Comparison of ENCODE assay signal across 18 cellular contexts in genomic region chr5:35213608-35214007, GRCh38. TPM values are rescaled to one million over a fixed set of nuclear protein-coding genes. Genes with fewer than 3 reads are reported as not detected.
A peak's percentile ranks its signal among the peaks of the same experiment; 100 is the strongest.
DNase-seq lines count a peak whose midpoint lies in the region; ATAC-seq and TF ChIP-seq lines count a peak whose summit lies in the region.
"Had no signal": no experiment of that assay in that cellular context is flagged by ENCODE, and none has a peak within 500 bp of the region (broad histone marks: within the 10 kb centered on the region; RNA-seq: fewer than 3 reads in every experiment).

No MANE protein-coding gene starts in this region.

- no peaks in the 10 kb centered on the region for H3K9me3 Mint-ChIP-seq in HFFc6
- no peaks in the 10 kb centered on the region for H3K9me3 Mint-ChIP-seq in MCF 10A (ENCODE audit: unreplicated experiment)

- TF ChIP-seq CTCF in GM06990 (IDR thresholded peaks at IDR 0.05; ENCODE audit: insufficient read depth, low read length, poor library complexity, severe bottlenecking) (peak; percentile 2), HFFc6 (IDR thresholded peaks at IDR 0.05) (peak; percentile 20; the same call in 1 of the 2 replicates), MCF 10A (IDR thresholded peaks at IDR 0.05; ENCODE audit: unreplicated experiment) (no peak), parathyroid adenoma (IDR thresholded peaks at IDR 0.05) (peak; percentile 28), omental fat pad (IDR thresholded peaks at IDR 0.05) (no peak)

- H3K4me1 Mint-ChIP-seq in HFFc6 (ENCODE audit: low read depth) (no peaks in the 10 kb centered on the region), MCF 10A (ENCODE audit: insufficient read depth, unreplicated experiment) (no peaks in the 10 kb centered on the region)

- H3K27ac ChIP-seq in parathyroid adenoma (peak overlapping the region; percentile 84), mesenchymal stem cell (ENCODE audit: low read length, poor library complexity, severe bottlenecking) (no peak overlapping the region)
- H3K27ac ChIP-seq: BLaER1, left ventricle myocardium inferior, Peyer's patch, thoracic aorta had no signal

- H3K9ac ChIP-seq in parathyroid adenoma (no peak overlapping the region), mesenchymal stem cell (ENCODE audit: low read length) (no peak overlapping the region)
- H3K9ac ChIP-seq: BLaER1 had no signal

- CTCF ChIA-PET in MCF 10A (lab: Yijun Ruan, JAX), result interaction anchor here (0.6 to 1.9 kb wide), 7 partner anchors 11 to 712 kb away, joined by 3 to 6 read pairs (median 4); partner anchors contain the start of gene PRLR

- H2BK15ac ChIP-seq in mesenchymal stem cell (ENCODE audit: low read depth, poor library complexity, severe bottlenecking), result no peak overlapping the region

- no peaks in the 10 kb centered on the region for H3K79me1 ChIP-seq in mesenchymal stem cell (replicated peaks; ENCODE audit: low read length, poor library complexity, severe bottlenecking)

- no peaks in the 10 kb centered on the region for H3K36me3 ChIP-seq in GM06990 (ENCODE audit: control insufficient read depth, insufficient read depth, low read length)
- no peaks in the 10 kb centered on the region for H3K36me3 ChIP-seq in parathyroid adenoma (ENCODE audit: control insufficient read depth, insufficient read depth, low read length)
- no peaks in the 10 kb centered on the region for H3K36me3 ChIP-seq in mesenchymal stem cell (ENCODE audit: control insufficient read depth in 1 of 2, insufficient read depth in 2 of 2, low read depth in 1 of 2, low read length in 2 of 2)
- H3K36me3 ChIP-seq: BLaER1, left ventricle myocardium inferior, MG63, Peyer's patch, thoracic aorta had no signal

- H4K91ac ChIP-seq in mesenchymal stem cell (ENCODE audit: low read length), result no peak overlapping the region

- no peaks in the 10 kb centered on the region for H3K9me3 ChIP-seq in parathyroid adenoma (ENCODE audit: control insufficient read depth, low read length)
- H3K9me3 ChIP-seq in mesenchymal stem cell (ENCODE audit: control insufficient read depth, low read length), result no peaks in the 10 kb centered on the region
- H3K9me3 ChIP-seq: BLaER1, left ventricle myocardium inferior, MG63, Peyer's patch, thoracic aorta had no signal

- BruUV-seq in MCF 10A (replicated peaks; lab: Mats Ljungman, UMichigan), result no TSS peak

- no peak for ATAC-seq in omental fat pad (ENCODE audit: low FRiP score)
- ATAC-seq: activated CD8-positive, alpha-beta memory T cell treated with anti-CD3 and anti-CD28 coated beads, Interleukin-2, amount 10 ng/mL, durations not matched to agents 7 days and 5 days had no signal

- H3K4me3 ChIP-seq in GM06990 (replicated peaks; ENCODE audit: low read depth, low read length) (no peak overlapping the region), parathyroid adenoma (ENCODE audit: low read depth, low read length) (peak overlapping the region; percentile 10), mesenchymal stem cell (ENCODE audit: insufficient read depth in 1 of 2, low read depth in 1 of 2, low read length in 2 of 2) (no peak overlapping the region)
- H3K4me3 ChIP-seq: BLaER1, left ventricle myocardium inferior, MG63, Peyer's patch, thoracic aorta had no signal

- H3K4me2 ChIP-seq in parathyroid adenoma (ENCODE audit: low read length) (peak overlapping the region; percentile 43), mesenchymal stem cell (ENCODE audit: low read length, poor library complexity, severe bottlenecking) (no peak overlapping the region)
- H3K4me2 ChIP-seq: BLaER1 had no signal

- peaks cover 43% of the 10 kb centered on the region for H3K79me2 ChIP-seq in parathyroid adenoma

- H2BK120ac ChIP-seq in mesenchymal stem cell (ENCODE audit: low read depth, low read length), result no peak overlapping the region

- H3K27me3 ChIP-seq in GM06990 (replicated peaks; ENCODE audit: control insufficient read depth, insufficient read depth, low read length), result no peaks in the 10 kb centered on the region
- H3K27me3 ChIP-seq in parathyroid adenoma (ENCODE audit: control insufficient read depth, insufficient read depth, low read length), result no peaks in the 10 kb centered on the region
- H3K27me3 ChIP-seq in mesenchymal stem cell (ENCODE audit: control insufficient read depth in 1 of 2, insufficient read depth in 1 of 2, low read length in 2 of 2), result peaks cover 0 to 3% of the 10 kb centered on the region in 2 experiments
- H3K27me3 ChIP-seq: BLaER1, Peyer's patch had no signal

- WGBS in mesenchymal stem cell, result 84% methylated on average over 3 of the region's 3 CpGs

- no peak overlapping the region for H4K8ac ChIP-seq in mesenchymal stem cell (ENCODE audit: low read length)

- H3K36me3 Mint-ChIP-seq in HFFc6 (ENCODE audit: low read depth), result no peaks in the 10 kb centered on the region
- no peaks in the 10 kb centered on the region for H3K36me3 Mint-ChIP-seq in MCF 10A (ENCODE audit: insufficient read depth, unreplicated experiment)
- H3K36me3 Mint-ChIP-seq: activated CD8-positive, alpha-beta memory T cell treated with anti-CD3 and anti-CD28 coated beads, Interleukin-2, amount 10 ng/mL, durations not matched to agents 7 days and 5 days had no signal

- POLR2A ChIA-PET in MCF 10A (lab: Yijun Ruan, JAX), result interaction anchor here (0.6 kb wide), 1 partner anchor 294 kb away, joined by 3 read pairs; no protein-coding TSS in a partner anchor

- no peak overlapping the region for H2BK5ac ChIP-seq in mesenchymal stem cell (ENCODE audit: low read depth, low read length, poor library complexity, severe bottlenecking)

- H2BK12ac ChIP-seq in mesenchymal stem cell (ENCODE audit: low read length in 2 of 2), result no peak overlapping the region

- no peak overlapping the region for H3K14ac ChIP-seq in mesenchymal stem cell (ENCODE audit: low read length in 2 of 2)

- H3K23ac ChIP-seq in mesenchymal stem cell (ENCODE audit: low read length in 2 of 2), result no peak overlapping the region

- H3K4me3 Mint-ChIP-seq in HFFc6 (no peak overlapping the region), MCF 10A (ENCODE audit: unreplicated experiment) (no peak overlapping the region)
- H3K4me3 Mint-ChIP-seq: activated CD8-positive, alpha-beta memory T cell treated with anti-CD3 and anti-CD28 coated beads, Interleukin-2, amount 10 ng/mL, durations not matched to agents 7 days and 5 days had no signal

- H3K27me3 Mint-ChIP-seq in HFFc6 (ENCODE audit: insufficient read depth), result peaks cover 18% of the 10 kb centered on the region
- peaks cover 15% of the 10 kb centered on the region for H3K27me3 Mint-ChIP-seq in MCF 10A (ENCODE audit: insufficient read depth, unreplicated experiment)

- H3K4me1 ChIP-seq in parathyroid adenoma, result peaks cover 67% of the 10 kb centered on the region
- H3K4me1 ChIP-seq in mesenchymal stem cell (ENCODE audit: control insufficient read depth, insufficient read depth, low read depth, low read length), result no peaks in the 10 kb centered on the region
- H3K4me1 ChIP-seq: BLaER1, left ventricle myocardium inferior, Peyer's patch had no signal

- intact Hi-C loops in MCF 10A (cut with micrococcal nuclease), result no loop called here

- no peak overlapping the region for H2AK5ac ChIP-seq in mesenchymal stem cell (ENCODE audit: low read length, severe bottlenecking)

- H3K18ac ChIP-seq in mesenchymal stem cell (ENCODE audit: low read depth in 1 of 2, low read length in 2 of 2), result no peak overlapping the region

- H3K27ac Mint-ChIP-seq in HFFc6 (no peak overlapping the region), MCF 10A (ENCODE audit: low read depth, unreplicated experiment) (no peak overlapping the region)
- H3K27ac Mint-ChIP-seq: activated CD8-positive, alpha-beta memory T cell treated with anti-CD3 and anti-CD28 coated beads, Interleukin-2, amount 10 ng/mL, durations not matched to agents 7 days and 5 days had no signal

- H2AFZ ChIP-seq in parathyroid adenoma (no peak overlapping the region), mesenchymal stem cell (ENCODE audit: low read depth, low read length) (no peak overlapping the region)

- H3K4ac ChIP-seq in mesenchymal stem cell (ENCODE audit: low read depth in 1 of 2, low read length in 2 of 2), result no peak overlapping the region

- no peak for DNase-seq in GM06990 (ENCODE audit: extremely low read depth, insufficient read length)
- DNase-seq in HFFc6, result no peak
- DNase-seq in MCF 10A (ENCODE audit: unreplicated experiment), result peak; percentile 29
- no peak for DNase-seq in omental fat pad (ENCODE audit: low spot score)
- no peak for DNase-seq in activated effector memory CD4-positive, alpha-beta T cell treated with anti-CD3 and anti-CD28 coated beads, Interleukin-2, amount 50 U/mL, for 16 hours
- no peak for DNase-seq in mesenchymal stem cell
- DNase-seq: activated CD8-positive, alpha-beta memory T cell treated with anti-CD3 and anti-CD28 coated beads, Interleukin-2, amount 10 ng/mL, durations not matched to agents 7 days and 5 days; activated naive CD4-positive, alpha-beta T cell treated with anti-CD3 and anti-CD28 coated beads, Interleukin-2, amount 50 U/mL, for 16 hours; DMS153; effector CD4-positive, alpha-beta T cell; left ventricle myocardium inferior; MG63; NCI-H2081; Peyer's patch had no signal

RNA-seq across cellular contexts. Expression of gene PRLR, which starts 16.7 kb away (rescaled TPM):
- 1 to 10 TPM in 4 of 6 experiments, under 1 TPM in 2; 0.91 to 1.5 (median 1.3) TPM for total RNA-seq in HFFc6 (2021; fragmentation: NEBNext Ultra II Directional; extraction: Animal tissue kit (Norgen Biotek cat#: 25700))
- total RNA-seq in MCF 10A (2022) (0.16 and 0.44 TPM in 2 replicates), omental fat pad (1 to 10 TPM in 2 of 4 donors, under 1 TPM in 2; 0.38 to 2.4 (median 0.90) TPM)
- polyA plus RNA-seq in mesenchymal stem cell (2013, experiment 1 of 2), result 0.07 TPM
- 0.10 TPM for polyA plus RNA-seq in mesenchymal stem cell (2013, experiment 2 of 2)
- total RNA-seq: myocyte had no signal

Comparison
In these comparisons a context has a peak if more than half of its experiments do, and no peak if none do; other contexts are left out.
1. CTCF ChIP-seq: peak in GM06990 (single experiment), HFFc6 (single experiment) and parathyroid adenoma (single experiment); none in MCF 10A (single experiment) and omental fat pad (0 of 3).